In the genomic region with DNA sequence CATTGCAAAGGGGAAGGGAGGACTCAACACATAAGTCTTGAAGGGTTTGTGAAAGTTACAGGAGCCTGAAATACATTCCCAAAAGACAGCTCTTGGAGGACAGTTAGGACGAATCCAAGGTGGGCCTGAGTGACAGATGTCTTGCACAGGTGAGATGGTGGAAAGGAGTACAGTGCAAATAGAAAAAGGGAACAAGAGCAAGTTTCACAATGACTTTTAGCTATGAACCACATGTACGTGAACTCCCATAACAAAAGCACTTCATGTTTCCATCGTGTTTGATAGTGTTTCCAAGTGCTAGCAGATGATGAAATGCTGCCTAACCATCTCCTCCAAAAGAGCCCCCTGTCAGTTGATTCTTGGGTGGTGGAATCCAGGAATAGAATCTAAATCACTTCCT, we compare ENCODE assay signal across 12 cellular contexts. TPM values are rescaled to one million over a fixed set of nuclear protein-coding genes. Genes with fewer than 3 reads are reported as not detected.
DNase-seq lines count a peak whose midpoint lies in the region; ATAC-seq and TF ChIP-seq lines count a peak whose summit lies in the region.
"Had no signal": no experiment of that assay in that cellular context is flagged by ENCODE, and none has a peak within 500 bp of the region (broad histone marks: within the 10 kb centered on the region; RNA-seq: fewer than 3 reads in every experiment).

No MANE protein-coding gene starts in this region.

- DNase-seq in NCI-H2107 (lab: John Stamatoyannopoulos, UW) (no peak), lower leg skin (ENCODE audit: low spot score in 2 of 2) (no peak), NCI-H446 treated with DMSO at 0.1 percent for 48 hours (lab: John Stamatoyannopoulos, UW) (no peak), suprapubic skin (ENCODE audit: low spot score in 2 of 2) (no peak)
- DNase-seq: heart left ventricle, MM.1S had no signal

- TF ChIP-seq EP300 in suprapubic skin (IDR thresholded peaks at IDR 0.05) = no peak

- H3K9me3 ChIP-seq in mononuclear cell (ENCODE audit: low read depth, low read length) = no peaks in the 10 kb centered on the region
- no peaks in the 10 kb centered on the region for H3K9me3 ChIP-seq in suprapubic skin

- 52 to 62% methylated on average over 3 of the region's 3 CpGs for WGBS in lower leg skin, 2 donors
- 59% methylated on average over 3 of the region's 3 CpGs for WGBS in suprapubic skin

- no peak overlapping the region for H3K27ac ChIP-seq in suprapubic skin
- H3K27ac ChIP-seq: heart left ventricle had no signal

- TF ChIP-seq POLR2A in lower leg skin (IDR thresholded peaks at IDR 0.05) = no peak
- no peak for TF ChIP-seq POLR2A in suprapubic skin (IDR thresholded peaks at IDR 0.05)

- ATAC-seq in GM18870 (IDR thresholded peaks at IDR 0.05; ENCODE audit: unreplicated experiment) (peak; percentile 88), GM21825 (IDR thresholded peaks at IDR 0.05; ENCODE audit: unreplicated experiment) (peak; percentile 83), HG03565 (IDR thresholded peaks at IDR 0.05; ENCODE audit: unreplicated experiment) (peak; percentile 94)

- no peaks in the 10 kb centered on the region for H3K36me3 ChIP-seq in suprapubic skin
- H3K36me3 ChIP-seq: heart left ventricle had no signal

- intact Hi-C loops in lower leg skin (cut with DNase I; ENCODE audit: low total_unique reads) = no loop called here

- H3K4me3 ChIP-seq in mononuclear cell (ENCODE audit: low read length) (peak overlapping the region; percentile 18), lower leg skin (ENCODE audit: low read depth, poor library complexity, severe bottlenecking) (no peak overlapping the region), suprapubic skin (no peak overlapping the region)
- H3K4me3 ChIP-seq: heart left ventricle had no signal

- no peaks in the 10 kb centered on the region for H3K27me3 ChIP-seq in mononuclear cell (ENCODE audit: insufficient read depth, low read length)
- no peaks in the 10 kb centered on the region for H3K27me3 ChIP-seq in suprapubic skin

- H3K4me1 ChIP-seq in mononuclear cell (ENCODE audit: insufficient read depth, low read length) (peaks cover 51% of the 10 kb centered on the region), suprapubic skin (no peaks in the 10 kb centered on the region)

- TF ChIP-seq CTCF in lower leg skin (IDR thresholded peaks at IDR 0.05) (no peak), suprapubic skin (IDR thresholded peaks at IDR 0.05) (no peak)

RNA-seq across cellular contexts. Expression of a gene that starts 1.8 kb away (rescaled TPM):
- total RNA-seq in mononuclear cell (33.5 TPM), lower leg skin (under 1 TPM in 3 of 4 donors, not detected in 1; 0.21 to 0.39 (median 0.23) TPM), suprapubic skin (1 to 10 TPM in 1 of 4 donors, under 1 TPM in 1, not detected in 2; 0.59 to 2.3 TPM)
- total RNA-seq: bronchial epithelial cell had no signal

RNA-seq across cellular contexts. Expression of a gene that starts 48.3 kb away (rescaled TPM):
- under 0.01 TPM for total RNA-seq in mononuclear cell
- total RNA-seq in lower leg skin = 1 to 10 TPM in 1 of 4 donors, under 1 TPM in 2, not detected in 1; 0.15 to 2.7 (median 0.74) TPM
- 1 to 10 TPM in 1 of 4 donors, under 1 TPM in 2, not detected in 1; 0.24 to 1.3 (median 0.36) TPM for total RNA-seq in suprapubic skin
- total RNA-seq: heart left ventricle, pulmonary artery endothelial cell had no signal

Comparison
In these comparisons a context has a peak if more than half of its experiments do, and no peak if none do; other contexts are left out.
1. RNA of a gene that starts 1.8 kb away (total RNA-seq): 33.5 TPM in mononuclear cell (single experiment); 0.59 to 2.3 TPM in suprapubic skin and 0.21 to 0.39 TPM in lower leg skin; every median in the first group is over 10 times any median in the second.
2. Peak in every context shown above with its lines, with median percentiles within 50 percentile points of each other: ATAC-seq.